Comparison of ENCODE assay signal across 9 cellular contexts in the genomic region with DNA sequence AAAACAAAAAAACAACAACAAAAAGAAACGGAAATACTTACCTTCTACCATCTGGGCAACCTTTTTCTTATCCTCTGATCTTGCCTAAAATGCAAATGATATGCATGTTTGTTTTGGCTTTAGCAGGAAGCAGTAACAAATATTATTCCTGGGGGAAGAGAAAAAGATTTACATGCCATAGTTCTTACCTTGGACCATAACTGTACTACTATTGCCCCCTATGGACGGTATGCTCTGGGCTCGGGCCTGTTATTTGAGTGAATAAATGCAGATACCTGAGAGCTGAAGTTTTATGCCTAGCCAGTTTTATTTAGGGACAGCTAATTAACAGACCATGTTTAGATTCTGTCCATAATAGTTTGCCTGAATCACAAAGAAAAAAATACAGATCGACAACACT. TPM values are rescaled to one million over a fixed set of nuclear protein-coding genes. Genes with fewer than 3 reads are reported as not detected.
DNase-seq lines count a peak whose midpoint lies in the region; ATAC-seq and TF ChIP-seq lines count a peak whose summit lies in the region.
"Had no signal": no experiment of that assay in that cellular context is flagged by ENCODE, and none has a peak within 500 bp of the region (broad histone marks: within the 10 kb centered on the region; RNA-seq: fewer than 3 reads in every experiment).

No MANE protein-coding gene starts in this region.

- H3K4me3 ChIP-seq in NB4 (ENCODE audit: low read depth, low read length) (no peak overlapping the region), colonic mucosa (no peak overlapping the region)

- intact Hi-C loops in colonic mucosa (cut with DNase I) = no loop called here

- H3K9me3 ChIP-seq in colonic mucosa = no peaks in the 10 kb centered on the region

- H3K9ac ChIP-seq in colonic mucosa (ENCODE audit: low read depth in 2 of 2, low read length in 2 of 2) = no peak overlapping the region

- no peak overlapping the region for H3K27ac ChIP-seq in colonic mucosa

- no peaks in the 10 kb centered on the region for H3K27me3 ChIP-seq in colonic mucosa

- H3K36me3 ChIP-seq in colonic mucosa = no peaks in the 10 kb centered on the region

- TF ChIP-seq POLR2A in NB4 (IDR thresholded peaks at IDR 0.05; ENCODE audit: extremely low read depth, insufficient read length) = no peak

- TF ChIP-seq CTCF in NB4 (IDR thresholded peaks at IDR 0.05; ENCODE audit: low read depth, low read length) = peak; percentile 48
- TF ChIP-seq CTCF in colonic mucosa (IDR thresholded peaks at IDR 0.05) = peak; percentile 13

- no peaks in the 10 kb centered on the region for H3K4me1 ChIP-seq in colonic mucosa

- DNase-seq in activated effector memory CD4-positive, alpha-beta T cell treated with anti-CD3 and anti-CD28 coated beads, Interleukin-2, amount 50 U/mL, for 16 hours = peak; percentile 74
- DNase-seq in activated effector memory CD4-positive, alpha-beta T cell treated with Interleukin-2 at 50 U/mL for 16 hours = no peak
- DNase-seq in NB4 (ENCODE audit: low read depth) = peak; percentile 50
- DNase-seq in colonic mucosa = no peak
- peak; percentile 33 to 42 for DNase-seq in stimulated activated CD4-positive, alpha-beta T cell treated with anti-CD3 and anti-CD28 coated beads, Interleukin-2, amount 100 ng/mL, for 24 hours
- DNase-seq in C1 segment of cervical spinal cord (lab: John Stamatoyannopoulos, UW) = no peak

- ATAC-seq in HG03108 (IDR thresholded peaks at IDR 0.05; ENCODE audit: unreplicated experiment) = no peak
- no peak for ATAC-seq in HG03442 (IDR thresholded peaks at IDR 0.05; ENCODE audit: unreplicated experiment)

RNA-seq across cellular contexts. Expression of a gene that starts 12.6 kb away (rescaled TPM):
- total RNA-seq in colonic mucosa = 10 to 100 TPM; 34.7 to 38.7 TPM

RNA-seq across cellular contexts. Expression of a gene that starts 37.4 kb away (rescaled TPM):
- under 1 TPM in 1 of 2 donors, not detected in 1; 0.08 TPM for total RNA-seq in colonic mucosa
- total RNA-seq: mononuclear cell had no signal

Comparison
In these comparisons a context has a peak if more than half of its experiments do, and no peak if none do; other contexts are left out.
1. DNase-seq: peak in activated effector memory CD4-positive, alpha-beta T cell treated with anti-CD3 and anti-CD28 coated beads, Interleukin-2, amount 50 U/mL, for 16 hours (single experiment), NB4 (single experiment) and stimulated activated CD4-positive, alpha-beta T cell treated with anti-CD3 and anti-CD28 coated beads, Interleukin-2, amount 100 ng/mL, for 24 hours (2 of 2); none in activated effector memory CD4-positive, alpha-beta T cell treated with Interleukin-2 at 50 U/mL for 16 hours (single experiment), colonic mucosa (single experiment) and C1 segment of cervical spinal cord (0 of 14).